In genomic region chrX:109301177-109301576, GRCh38 we compare ENCODE assay signal across 1 cellular context.
TF ChIP-seq lines count a peak whose summit lies in the region.

No MANE protein-coding gene starts in this region.

TF ChIP-seq in GM12878, 131 proteins besides CTCF, POLR2A, EP300 and RAD21 (continued from another document):
- no peak for TF ChIP-seq MAX (IDR thresholded peaks at IDR 0.05; ENCODE audit: low read depth, low read length)
- TF ChIP-seq E4F1 (IDR thresholded peaks at IDR 0.05; ENCODE audit: borderline replicate concordance, partially characterized antibody), result no peak
- TF ChIP-seq ETV6 (conservative IDR thresholded peaks at IDR 0.05 in 1 of 2, IDR thresholded peaks at IDR 0.05 in 1 of 2; ENCODE audit: borderline replicate concordance in 1 of 2, low read depth in 1 of 2), result no peak
